In genomic region chr3:63911901-63912767, GRCh38 we compare ENCODE assay signal across 8 cellular contexts. TPM values are rescaled to one million over a fixed set of nuclear protein-coding genes. Genes with fewer than 3 reads are reported as not detected.
DNase-seq lines count a peak whose midpoint lies in the region; ATAC-seq and TF ChIP-seq lines count a peak whose summit lies in the region.

TSS of gene SCAANT1 (minus strand) at chr3:63912383.

- CTCF ChIA-PET in activated CD4-positive, alpha-beta T cell treated with anti-CD3 and anti-CD28 coated beads, Interleukin-2, amount 10 ng/mL, durations not matched to agents 7 days and 5 days (lab: Charles Lee): interaction anchor here (1.4 kb wide), 2 partner anchors 27 to 50 kb away, joined by 3 to 4 read pairs; no protein-coding TSS in a partner anchor

- TF ChIP-seq CTCF in AG09319 (IDR thresholded peaks at IDR 0.05; ENCODE audit: low read depth, low read length): no peak
- TF ChIP-seq CTCF in coronary artery (IDR thresholded peaks at IDR 0.05): no peak
- TF ChIP-seq CTCF in left lung (IDR thresholded peaks at IDR 0.05): peak in 1 of 2 donors; percentile 6

- H3K4me1 Mint-ChIP-seq in activated CD4-positive, alpha-beta T cell treated with anti-CD3 and anti-CD28 coated beads, Interleukin-2, amount 10 ng/mL, durations not matched to agents 7 days and 5 days: peaks cover 49% of the 10 kb centered on the region

- no peaks in the 10 kb centered on the region for H3K9me3 Mint-ChIP-seq in activated CD4-positive, alpha-beta T cell treated with anti-CD3 and anti-CD28 coated beads, Interleukin-2, amount 10 ng/mL, durations not matched to agents 7 days and 5 days

- peaks cover 14 to 47% of the 10 kb centered on the region in 2 donors for H3K4me1 ChIP-seq in left lung

- POLR2A ChIA-PET in activated CD4-positive, alpha-beta T cell treated with anti-CD3 and anti-CD28 coated beads, Interleukin-2, amount 10 ng/mL, durations not matched to agents 7 days and 5 days (lab: Charles Lee): interaction anchor here (0.9 kb wide), 2 partner anchors 21 to 39 kb away, joined by 3 read pairs; no protein-coding TSS in a partner anchor

- peaks cover 0 to 27% of the 10 kb centered on the region in 2 donors for H3K36me3 ChIP-seq in left lung

- H3K27ac ChIP-seq in coronary artery (peak within 1 kb of the TSS; percentile 97 to 100), left lung (peak within 1 kb of the TSS; percentile 98 to 99)

- no peaks in the 10 kb centered on the region for H3K27me3 Mint-ChIP-seq in activated CD4-positive, alpha-beta T cell treated with anti-CD3 and anti-CD28 coated beads, Interleukin-2, amount 10 ng/mL, durations not matched to agents 7 days and 5 days

- intact Hi-C loops in left lung (cut with DNase I): no loop called here

- peak within 1 kb of the TSS; percentile 89 for H3K4me3 Mint-ChIP-seq in activated CD4-positive, alpha-beta T cell treated with anti-CD3 and anti-CD28 coated beads, Interleukin-2, amount 10 ng/mL, durations not matched to agents 7 days and 5 days

- H3K36me3 Mint-ChIP-seq in activated CD4-positive, alpha-beta T cell treated with anti-CD3 and anti-CD28 coated beads, Interleukin-2, amount 10 ng/mL, durations not matched to agents 7 days and 5 days (ENCODE audit: low read depth): peaks cover 30% of the 10 kb centered on the region

- peak; percentile 80 for ATAC-seq in GM18870 (IDR thresholded peaks at IDR 0.05; ENCODE audit: unreplicated experiment)
- ATAC-seq in HG03103 (IDR thresholded peaks at IDR 0.05; ENCODE audit: low read depth, unreplicated experiment): peak; percentile 67
- peak; percentile 88 for ATAC-seq in left lung

- H3K4me3 ChIP-seq in coronary artery: peak within 1 kb of the TSS; percentile 74
- H3K4me3 ChIP-seq in left lung: peak within 1 kb of the TSS; percentile 61 to 75

- H3K9me3 ChIP-seq in left lung: no peaks in the 10 kb centered on the region

- H3K27ac Mint-ChIP-seq in activated CD4-positive, alpha-beta T cell treated with anti-CD3 and anti-CD28 coated beads, Interleukin-2, amount 10 ng/mL, durations not matched to agents 7 days and 5 days: peak within 1 kb of the TSS; percentile 96

- no peaks in the 10 kb centered on the region for H3K27me3 ChIP-seq in left lung

- DNase-seq in AG09319 (ENCODE audit: extremely low read depth, low read depth): peak; percentile 75
- peak; percentile 36 to 84 for DNase-seq in NCI-H526 (lab: John Stamatoyannopoulos, UW)
- peak; percentile 79 for DNase-seq in activated CD4-positive, alpha-beta T cell treated with anti-CD3 and anti-CD28 coated beads, Interleukin-2, amount 10 ng/mL, durations not matched to agents 7 days and 5 days
- peak; percentile 96 for DNase-seq in coronary artery (ENCODE audit: low spot score)
- peak; percentile 92 to 96 for DNase-seq in left lung
- DNase-seq in stimulated activated CD4-positive, alpha-beta T cell treated with anti-CD3 and anti-CD28 coated beads, Interleukin-2, amount 100 ng/mL, for 24 hours: peak; percentile 78 to 84

RNA-seq across cellular contexts. Expression of gene SCAANT1, which starts in this region (rescaled TPM):
- total RNA-seq in activated CD4-positive, alpha-beta T cell treated with anti-CD3 and anti-CD28 coated beads, Interleukin-2, amount 10 ng/mL, durations not matched to agents 7 days and 5 days: not detected
- total RNA-seq in left lung: not detected

Comparison
In these comparisons a context has a peak if more than half of its experiments do, and no peak if none do; other contexts are left out.
1. Peak in every context shown above with its lines: DNase-seq, ATAC-seq, H3K4me3 ChIP-seq and H3K27ac ChIP-seq.
2. Peak in DNase-seq in activated CD4-positive, alpha-beta T cell treated with anti-CD3 and anti-CD28 coated beads, Interleukin-2, amount 10 ng/mL, durations not matched to agents 7 days and 5 days; RNA of the gene not detected or under 1 TPM.
3. Peak in DNase-seq, ATAC-seq, H3K4me3 ChIP-seq and H3K27ac ChIP-seq in left lung; RNA of the gene not detected or under 1 TPM.